ENCODE assay signal across 19 cellular contexts in genomic region chr1:63728611-63729226, GRCh38. TPM values are rescaled to one million over a fixed set of nuclear protein-coding genes. Genes with fewer than 3 reads are reported as not detected.
A peak's percentile ranks its signal among the peaks of the same experiment; 100 is the strongest.
DNase-seq lines count a peak whose midpoint lies in the region; ATAC-seq, FAIRE-seq and TF ChIP-seq lines count a peak whose summit lies in the region.
"Had no signal": no experiment of that assay in that cellular context is flagged by ENCODE, and none has a peak within 500 bp of the region (broad histone marks: within the 10 kb centered on the region; RNA-seq: fewer than 3 reads in every experiment).

No MANE protein-coding gene starts in this region.

- TF ChIP-seq POLR2A in A549 (IDR thresholded peaks at IDR 0.05; ENCODE audit: low read length): no peak

- ATAC-seq in A549 (no peak), GM19328 (IDR thresholded peaks at IDR 0.05; ENCODE audit: unreplicated experiment) (no peak)
- ATAC-seq: SK-N-SH treated with all-trans-retinoic acid at 6 μM for 48 hours had no signal

- no peak for TF ChIP-seq EP300 in A549 (IDR thresholded peaks at IDR 0.05)

- no peak for TF ChIP-seq RAD21 in A549 (conservative IDR thresholded peaks at IDR 0.05 in 1 of 2, IDR thresholded peaks at IDR 0.05 in 1 of 2)

- DNase-seq in A549 (ENCODE audit: low read depth in 1 of 2, low spot score in 1 of 2) (no peak), SJCRH30 (peak; percentile 66 to 80), left kidney (ENCODE audit: low read depth, low spot score) (peak; percentile 67), NCI-H2196 (lab: John Stamatoyannopoulos, UW; ENCODE audit: unreplicated experiment) (no peak), GM03348 (ENCODE audit: low spot score) (no peak), T-helper 9 cell (no peak)
- DNase-seq: CD4-positive, CD25-positive, alpha-beta regulatory T cell; DND-41; GM23248; MG63; NCI-H1092 treated with DMSO at 0.1 percent for 48 hours; NCI-H1694; NCI-H2171 treated with DMSO at 0.1 percent for 48 hours; NCI-H510A treated with DMSO at 0.1 percent for 48 hours had no signal

- POLR2A ChIA-PET in A549 (lab: Yijun Ruan, JAX): no interaction called here
- POLR2A ChIA-PET in HEK293 (lab: Yijun Ruan, JAX): no interaction called here

- H3K27ac ChIP-seq in A549 (peak overlapping the region; percentile 87 to 90), HEK293 (ENCODE audit: extremely low read depth, low read depth, low read length) (no peak overlapping the region), SJCRH30 (no peak overlapping the region)
- H3K27ac ChIP-seq: 22Rv1, GM23248 had no signal

- CTCF ChIA-PET in A549 (lab: Yijun Ruan, JAX): interaction anchor here (1.4 to 3.1 kb wide), 3 partner anchors 14 to 54 kb away, joined by 3 to 18 read pairs (median 6); no protein-coding TSS in a partner anchor
- CTCF ChIA-PET in HEK293 (lab: Yijun Ruan, JAX): no interaction called here

- no peak overlapping the region for H3K4me2 ChIP-seq in A549

- no peak for FAIRE-seq in A549 (lab: Jason Lieb, UNC)
- FAIRE-seq: D721Med had no signal

- 92% methylated on average over 8 of the region's 8 CpGs for WGBS in A549 (ENCODE audit: missing lambda C conversion rate)

- no peaks in the 10 kb centered on the region for H3K9me3 ChIP-seq in A549
- H3K9me3 ChIP-seq in HEK293 (ENCODE audit: control insufficient read depth, insufficient read depth, low read depth, low read length): no peaks in the 10 kb centered on the region
- no peaks in the 10 kb centered on the region for H3K9me3 ChIP-seq in SJCRH30 (replicated peaks)
- H3K9me3 ChIP-seq: MG63 had no signal

- H3K4me1 ChIP-seq in A549: peaks cover 47% of the 10 kb centered on the region
- H3K4me1 ChIP-seq in HEK293 (ENCODE audit: control insufficient read depth, insufficient read depth, low read length): no peaks in the 10 kb centered on the region; the same call in 1 of the 2 replicates
- H3K4me1 ChIP-seq in SJCRH30: peaks cover 40% of the 10 kb centered on the region

- H3K4me3 ChIP-seq in A549 (no peak overlapping the region), HEK293 (ENCODE audit: low read depth, low read length) (no peak overlapping the region), SJCRH30 (no peak overlapping the region)
- H3K4me3 ChIP-seq: GM23248, MG63 had no signal

- TF ChIP-seq CTCF in A549 (IDR thresholded peaks at IDR 0.05): no peak
- TF ChIP-seq CTCF in HEK293 (tag by site-specific recombination; IDR thresholded peaks at IDR 0.05): no peak

- H3K27me3 ChIP-seq in SJCRH30: no peaks in the 10 kb centered on the region
- H3K27me3 ChIP-seq: MG63 had no signal

- H3K36me3 ChIP-seq in HEK293 (ENCODE audit: control insufficient read depth in 2 of 2, insufficient read depth in 1 of 2, low read length in 2 of 2): no peaks in the 10 kb centered on the region
- H3K36me3 ChIP-seq in SJCRH30: no peaks in the 10 kb centered on the region
- H3K36me3 ChIP-seq: MG63 had no signal

TF ChIP-seq in A549, 52 proteins besides CTCF, POLR2A, EP300 and RAD21:
- TF ChIP-seq NPAS2 (CRISPR knock-in tag; IDR thresholded peaks at IDR 0.05; ENCODE audit: borderline replicate concordance) (no peak), FOXS1 (CRISPR knock-in tag; IDR thresholded peaks at IDR 0.05) (no peak), HDAC2 (IDR thresholded peaks at IDR 0.05) (no peak), HOXA7 (CRISPR knock-in tag; IDR thresholded peaks at IDR 0.05) (no peak), MAX (IDR thresholded peaks at IDR 0.05) (no peak)

TF ChIP-seq in HEK293, 187 proteins besides CTCF, POLR2A, EP300 and RAD21:
- peak; percentile 55 for TF ChIP-seq GLIS1 (tag by site-specific recombination; IDR thresholded peaks at IDR 0.05)
- TF ChIP-seq, protein P1, sequence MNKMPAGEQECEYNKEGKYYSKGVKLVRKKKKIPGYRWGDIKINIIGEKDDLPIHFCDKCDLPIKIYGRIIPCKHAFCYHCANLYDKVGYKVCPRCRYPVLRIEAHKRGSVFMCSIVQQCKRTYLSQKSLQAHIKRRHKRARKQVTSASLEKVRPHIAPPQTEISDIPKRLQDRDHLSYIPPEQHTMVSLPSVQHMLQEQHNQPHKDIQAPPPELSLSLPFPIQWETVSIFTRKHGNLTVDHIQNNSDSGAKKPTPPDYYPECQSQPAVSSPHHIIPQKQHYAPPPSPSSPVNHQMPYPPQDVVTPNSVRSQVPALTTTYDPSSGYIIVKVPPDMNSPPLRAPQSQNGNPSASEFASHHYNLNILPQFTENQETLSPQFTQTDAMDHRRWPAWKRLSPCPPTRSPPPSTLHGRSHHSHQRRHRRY (tag by site-specific recombination; IDR thresholded peaks at IDR 0.05): no peak
TF ChIP-seq in HEK293: peak in this region for 1.

RNA-seq across cellular contexts. Expression of gene ROR1, which starts 45.1 kb away (rescaled TPM):
- polyA plus RNA-seq in A549 (2011; rRNA removed) (19.0 and 29.3 TPM in 2 replicates), A549 (2017; fragmentation: RNase III; extraction: RNeasy Plus Mini Kit Qiagen cat#74134 plus additional on column Dnase treatment) (6.5 to 9.4 TPM (median 8.2 TPM) in 3 replicates)
- polyA plus RNA-seq in A549 (2012; cell fraction: cytosol; rRNA removed): 5.1 and 6.5 TPM in 2 replicates
- polyA plus RNA-seq in A549 (2012; cell fraction: nucleus; rRNA removed): 7.0 and 8.2 TPM in 2 replicates
- 55.0 and 55.8 TPM in 2 replicates for polyA minus RNA-seq in A549 (2011; rRNA and poly(A)+ RNA removed)
- 4.8 and 5.5 TPM in 2 replicates for total RNA-seq in SJCRH30 (2014; rRNA removed; shearing (Covaris generic))
- total RNA-seq: CD4-positive, CD25-positive, alpha-beta regulatory T cell had no signal
- polyA plus RNA-seq: CD4-positive, CD25-positive, alpha-beta regulatory T cell had no signal

Comparison
In these comparisons a context has a peak if more than half of its experiments do, and no peak if none do; other contexts are left out.
1. DNase-seq: peak in SJCRH30 (2 of 2) and left kidney (single experiment); none in A549 (0 of 2), NCI-H2196 (single experiment), GM03348 (single experiment) and T-helper 9 cell (single experiment).
2. H3K27ac ChIP-seq: peak in A549 (2 of 2); none in HEK293 (single experiment) and SJCRH30 (single experiment).